21 cellular contexts compared by ENCODE assay signal in genomic region chr19:40323705-40324104, GRCh38.
"Had no signal": no experiment of that assay in that cellular context is flagged by ENCODE, and none has a peak within 500 bp of the region (broad histone marks: within the 10 kb centered on the region; RNA-seq: fewer than 3 reads in every experiment).

No MANE protein-coding gene starts in this region.

- H3K4me2 ChIP-seq: hepatocyte, smooth muscle cell had no signal

- H3K4me1 ChIP-seq: sigmoid colon, testis, upper lobe of left lung had no signal

- H3K9me3 ChIP-seq: sigmoid colon, testis, upper lobe of left lung had no signal

- H3K4me1 Mint-ChIP-seq: brain; stimulated activated memory B cell treated with anti-CD40 and anti-IgM and Interleukin-4, amounts not matched to agents 10 μg/mL and 1 μg/mL and 100 μg/mL, for 72 hours had no signal

- H3K27me3 ChIP-seq: hepatocyte, sigmoid colon, testis, upper lobe of left lung had no signal

- ATAC-seq: activated T-cell treated with anti-CD3 and anti-CD28 coated beads, Interleukin-2, amount 50 U/mL, for 72 hours; effector memory CD8-positive, alpha-beta T cell; esophagus mucosa; left ventricle myocardium superior; stimulated activated memory B cell treated with anti-CD40 and anti-IgM and Interleukin-4, amounts not matched to agents 10 μg/mL and 1 μg/mL and 100 μg/mL, for 72 hours had no signal

- H3K79me2 ChIP-seq: hepatocyte had no signal

- H3K27ac ChIP-seq: hepatocyte, sigmoid colon, testis, upper lobe of left lung had no signal

- H3K4me3 Mint-ChIP-seq: activated T-cell treated with anti-CD3 and anti-CD28 coated beads, Interleukin-2, amount 50 U/mL, for 72 hours; brain; effector memory CD8-positive, alpha-beta T cell; stimulated activated memory B cell treated with anti-CD40 and anti-IgM and Interleukin-4, amounts not matched to agents 10 μg/mL and 1 μg/mL and 100 μg/mL, for 72 hours had no signal

- H2AFZ ChIP-seq: hepatocyte had no signal

- FAIRE-seq: endothelial cell of umbilical vein had no signal

- H3K27me3 Mint-ChIP-seq: effector memory CD8-positive, alpha-beta T cell; stimulated activated memory B cell treated with anti-CD40 and anti-IgM and Interleukin-4, amounts not matched to agents 10 μg/mL and 1 μg/mL and 100 μg/mL, for 72 hours had no signal

- H3K27ac Mint-ChIP-seq: activated T-cell treated with anti-CD3 and anti-CD28 coated beads, Interleukin-2, amount 50 U/mL, for 72 hours; brain; effector memory CD8-positive, alpha-beta T cell; stimulated activated memory B cell treated with anti-CD40 and anti-IgM and Interleukin-4, amounts not matched to agents 10 μg/mL and 1 μg/mL and 100 μg/mL, for 72 hours had no signal

- H3K9me3 Mint-ChIP-seq: activated T-cell treated with anti-CD3 and anti-CD28 coated beads, Interleukin-2, amount 50 U/mL, for 72 hours; brain; effector memory CD8-positive, alpha-beta T cell; stimulated activated memory B cell treated with anti-CD40 and anti-IgM and Interleukin-4, amounts not matched to agents 10 μg/mL and 1 μg/mL and 100 μg/mL, for 72 hours had no signal

- H3K4me3 ChIP-seq: hepatocyte, sigmoid colon, smooth muscle cell, testis, upper lobe of left lung had no signal

- DNase-seq: activated CD4-positive, alpha-beta T cell treated with anti-CD3 and anti-CD28 coated beads for 1 hour; activated CD8-positive, alpha-beta memory T cell treated with anti-CD3 and anti-CD28 coated beads for 24 hours; activated effector memory CD4-positive, alpha-beta T cell treated with Interleukin-2 at 50 U/mL for 16 hours; activated naive CD4-positive, alpha-beta T cell treated with anti-CD3 and anti-CD28 coated beads, Interleukin-2, amount 50 U/mL, for 16 hours; activated T-cell treated with anti-CD3 and anti-CD28 coated beads, Interleukin-2, amount 50 U/mL, for 72 hours; caudate nucleus; effector memory CD8-positive, alpha-beta T cell; glutamatergic neuron; left ventricle myocardium superior; occipital lobe; retina; sigmoid colon; stimulated activated CD4-positive, alpha-beta T cell treated with anti-CD3 and anti-CD28 coated beads, Interleukin-15, amount 100 ng/mL, for 24 hours; testis; upper lobe of left lung had no signal
